7 cellular contexts compared by ENCODE assay signal in genomic region chr4:16196482-16197393, GRCh38. TPM values are rescaled to one million over a fixed set of nuclear protein-coding genes. Genes with fewer than 3 reads are reported as not detected.
DNase-seq lines count a peak whose midpoint lies in the region; ATAC-seq and TF ChIP-seq lines count a peak whose summit lies in the region.

No MANE protein-coding gene starts in this region.

- H3K4me1 ChIP-seq in osteoblast (ENCODE audit: insufficient read depth, low read length), result peaks cover 15% of the 10 kb centered on the region

- no peaks in the 10 kb centered on the region for H3K79me2 ChIP-seq in osteoblast (ENCODE audit: insufficient read depth, low read length)

- H3K4me3 ChIP-seq in osteoblast (ENCODE audit: insufficient read depth, low read length), result peak overlapping the region; percentile 64

- peak; percentile 30 for DNase-seq in RWPE1 (ENCODE audit: low spot score)
- peak; percentile 34 for DNase-seq in fibroblast of the conjunctiva (ENCODE audit: low read depth)
- peak; percentile 68 for DNase-seq in osteoblast (ENCODE audit: insufficient read length, low spot score, missing footprints)
- DNase-seq in cerebellar nuclear complex (lab: John Stamatoyannopoulos, UW), result no peak
- DNase-seq in NCI-H187 (lab: John Stamatoyannopoulos, UW), result no peak

- peak overlapping the region; percentile 61 for H2AFZ ChIP-seq in osteoblast (ENCODE audit: low read length)

- H3K27me3 ChIP-seq in osteoblast (ENCODE audit: insufficient read depth, low read length), result no peaks in the 10 kb centered on the region

- H3K27ac ChIP-seq in RWPE1 (no peak overlapping the region), osteoblast (ENCODE audit: low read depth, low read length) (peak overlapping the region; percentile 86)

- TF ChIP-seq CTCF in RWPE1 (conservative IDR thresholded peaks at IDR 0.05; ENCODE audit: low read depth) (peak; percentile 32), osteoblast (IDR thresholded peaks at IDR 0.05; ENCODE audit: extremely low read depth, low read depth, low read length) (peak; percentile 49)

- H3K9me3 ChIP-seq in osteoblast (ENCODE audit: low read depth, low read length), result no peaks in the 10 kb centered on the region

- CTCF ChIA-PET in RWPE1 (lab: Yijun Ruan, JAX), result interaction anchor here (0.7 to 2.3 kb wide), 4 partner anchors 9 to 349 kb away, joined by 3 to 5 read pairs (median 4); no protein-coding TSS in a partner anchor

- H4K20me1 ChIP-seq in osteoblast (ENCODE audit: insufficient read depth, low read length), result no peaks in the 10 kb centered on the region

- H3K4me2 ChIP-seq in osteoblast (ENCODE audit: insufficient read depth, low read length), result peak overlapping the region; percentile 86

- POLR2A ChIA-PET in RWPE1 (lab: Yijun Ruan, JAX; ENCODE audit: low non-redundant PET), result no interaction called here

- H3K36me3 ChIP-seq in osteoblast (ENCODE audit: insufficient read depth, low read length), result no peaks in the 10 kb centered on the region

- ATAC-seq in GM18858 (IDR thresholded peaks at IDR 0.05; ENCODE audit: unreplicated experiment) (peak; percentile 74), HG03108 (IDR thresholded peaks at IDR 0.05; ENCODE audit: unreplicated experiment) (peak; percentile 65)

RNA-seq across cellular contexts. Expression of gene TAPT1, which starts 29.5 kb away (rescaled TPM):
- 18.0 and 19.5 TPM in 2 replicates for total RNA-seq in osteoblast

Comparison
In these comparisons a context has a peak if more than half of its experiments do, and no peak if none do; other contexts are left out.
1. DNase-seq: peak in RWPE1 (single experiment), fibroblast of the conjunctiva (single experiment) and osteoblast (single experiment); none in cerebellar nuclear complex (0 of 2) and NCI-H187 (0 of 2).